In genomic region chr14:49768301-49769121, GRCh38 we compare ENCODE assay signal across 8 cellular contexts. TPM values are rescaled to one million over a fixed set of nuclear protein-coding genes. Genes with fewer than 3 reads are reported as not detected.
DNase-seq lines count a peak whose midpoint lies in the region; ATAC-seq and TF ChIP-seq lines count a peak whose summit lies in the region.

No MANE protein-coding gene starts in this region.

- H3K9me3 Mint-ChIP-seq in nephron, result no peaks in the 10 kb centered on the region

- H3K27ac Mint-ChIP-seq in nephron, result peak overlapping the region; percentile 97 to 100 (median 100)

- CTCF ChIA-PET in OCI-LY7 (lab: Charles Lee; ENCODE audit: unreplicated experiment), result interaction anchor here (1.0 to 1.3 kb wide), 2 partner anchors 147 to 209 kb away, joined by 3 read pairs; no protein-coding TSS in a partner anchor

- TF ChIP-seq CTCF in OCI-LY7 (conservative IDR thresholded peaks at IDR 0.05; ENCODE audit: low read length) (no peak), nephron (IDR thresholded peaks at IDR 0.05; ENCODE audit: unreplicated experiment in 3 of 3) (no peak)

- H3K27ac ChIP-seq in OCI-LY7 (ENCODE audit: low read depth, low read length, poor library complexity, severe bottlenecking), result peak overlapping the region; percentile 78

- peak overlapping the region; percentile 86 to 99 (median 99) for H3K4me3 Mint-ChIP-seq in nephron

- H2AFZ ChIP-seq in OCI-LY7 (ENCODE audit: low read length), result peak overlapping the region; percentile 59

- BruUV-seq in OCI-LY7 (replicated peaks; lab: Mats Ljungman, UMichigan), result no TSS peak

- DNase-seq in AML-193 (lab: John Stamatoyannopoulos, UW) (peak; percentile 29 to 54), OCI-LY7 (ENCODE audit: low spot score) (peak; percentile 62), activated T-helper 1 cell treated with Interleukin-2 at 50 U/mL for 16 hours (ENCODE audit: low read depth) (peak; percentile 45), fibroblast of peridontal ligament (ENCODE audit: extremely low read depth) (peak; percentile 53)
- peak; percentile 76 for DNase-seq in stimulated activated naive CD8-positive, alpha-beta T cell treated with anti-CD3 and anti-CD28 coated beads, Interleukin-15, Interleukin-2, amounts not matched to agents 100 U/mL and 50 U/mL, for 24 hours

- H3K27me3 Mint-ChIP-seq in nephron (ENCODE audit: low read depth), result no peaks in the 10 kb centered on the region

- H3K4me2 ChIP-seq in OCI-LY7 (ENCODE audit: low read length), result peak overlapping the region; percentile 94

- peaks cover 7% of the 10 kb centered on the region; the same call in 1 of the 2 replicates for H4K20me1 ChIP-seq in OCI-LY7 (ENCODE audit: insufficient read depth, low read length)

- no peaks in the 10 kb centered on the region for H3K9me2 ChIP-seq in OCI-LY7 (ENCODE audit: insufficient read depth, low read length)

- H3K79me2 ChIP-seq in OCI-LY7 (ENCODE audit: insufficient read depth, low read depth, low read length), result peaks cover 22% of the 10 kb centered on the region

- peaks cover 35% of the 10 kb centered on the region for H3K4me1 ChIP-seq in OCI-LY7 (ENCODE audit: insufficient read depth, low read length, poor library complexity, severe bottlenecking)

- H3K4me3 ChIP-seq in OCI-LY7 (ENCODE audit: low read depth, low read length, poor library complexity, severe bottlenecking), result peak overlapping the region; percentile 73

- intact Hi-C loops in OCI-LY7 (cut with micrococcal nuclease; ENCODE audit: unreplicated experiment), result loop anchor here (1.0 to 10.0 kb wide), 6 partner anchors 80 to 764 kb away; partner anchors contain the start of genes LRR1, MAP4K5, POLE2 and VCPKMT

- H3K36me3 Mint-ChIP-seq in nephron (ENCODE audit: low read depth), result peaks cover 11% of the 10 kb centered on the region

- H3K4me1 Mint-ChIP-seq in nephron, result peaks cover 33% of the 10 kb centered on the region

- H3K9me3 ChIP-seq in OCI-LY7 (ENCODE audit: low read length), result no peaks in the 10 kb centered on the region

- peaks cover 10% of the 10 kb centered on the region; the same call in 1 of the 2 replicates for H3K36me3 ChIP-seq in OCI-LY7 (ENCODE audit: insufficient read depth, low read length)

- POLR2A ChIA-PET in OCI-LY7 (lab: Charles Lee), result interaction anchor here (0.5 to 2.9 kb wide), 16 partner anchors 9 to 1345 kb away, joined by 3 to 24 read pairs (median 3); partner anchors contain the start of genes NEMF and RPS29

- ATAC-seq in GM18907 (IDR thresholded peaks at IDR 0.05; ENCODE audit: unreplicated experiment), result peak; percentile 31
- ATAC-seq in HG03175 (IDR thresholded peaks at IDR 0.05; ENCODE audit: unreplicated experiment), result peak; percentile 32
- ATAC-seq in stimulated activated naive CD8-positive, alpha-beta T cell treated with anti-CD3 and anti-CD28 coated beads, Interleukin-15, Interleukin-2, amounts not matched to agents 100 U/mL and 50 U/mL, for 24 hours, result peak; percentile 75

RNA-seq across cellular contexts. Expression of gene KLHDC2, which starts 0.6 kb away (rescaled TPM):
- total RNA-seq in OCI-LY7 (2014; rRNA removed; shearing (Covaris generic)), result 55.7 and 68.0 TPM in 2 replicates
- total RNA-seq in OCI-LY7 (2022), result 53.7 and 64.9 TPM in 2 replicates

Comparison
In these comparisons a context has a peak if more than half of its experiments do, and no peak if none do; other contexts are left out.
1. Peak in every context shown above with its lines: DNase-seq, ATAC-seq, H3K4me3 ChIP-seq and H3K27ac ChIP-seq.